8 cellular contexts compared by ENCODE assay signal in the genomic region with DNA sequence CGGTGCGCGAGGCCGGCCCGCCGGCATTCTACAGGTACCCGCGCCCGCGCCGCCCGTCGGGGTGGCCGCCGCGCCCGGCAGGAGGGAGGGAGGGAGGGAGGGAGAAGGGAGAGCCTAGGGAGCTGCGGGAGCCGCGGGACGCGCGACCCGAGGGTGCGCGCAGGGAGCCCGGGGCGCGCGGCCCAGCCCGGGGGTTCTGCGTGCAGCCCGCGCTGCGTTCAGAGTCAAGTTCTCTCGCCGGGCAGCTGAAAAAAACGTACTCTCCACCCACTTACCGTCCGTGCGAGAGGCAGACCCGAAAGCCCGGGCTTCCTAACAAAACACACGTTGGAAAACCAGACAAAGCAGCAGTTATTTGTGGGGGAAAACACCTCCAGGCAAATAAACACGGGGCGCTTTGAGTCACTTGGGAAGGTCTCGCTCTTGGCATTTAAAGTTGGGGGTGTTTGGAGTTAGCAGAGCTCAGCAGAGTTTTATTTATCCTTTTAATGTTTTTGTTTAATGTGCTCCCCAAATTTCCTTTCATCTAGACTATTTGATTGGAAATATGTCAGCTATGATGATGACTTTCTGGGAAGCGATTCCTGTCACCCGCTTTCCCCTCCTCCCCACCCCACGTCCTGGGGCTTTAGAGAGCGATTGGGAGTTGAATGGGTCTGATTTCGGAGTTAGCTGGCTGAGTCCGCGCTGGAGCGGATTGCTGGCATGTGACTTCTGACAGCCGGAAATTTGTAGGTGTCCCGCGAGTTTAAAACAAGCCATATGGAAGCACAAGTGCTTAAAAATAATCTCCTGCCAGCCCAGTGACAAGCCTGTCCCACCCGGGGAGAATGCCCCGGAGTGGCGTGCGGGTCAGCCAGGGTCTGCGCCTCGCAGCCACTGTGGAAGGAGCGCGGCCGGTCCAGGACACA. TPM values are rescaled to one million over a fixed set of nuclear protein-coding genes. Genes with fewer than 3 reads are reported as not detected.
DNase-seq lines count a peak whose midpoint lies in the region; ATAC-seq and TF ChIP-seq lines count a peak whose summit lies in the region.

No MANE protein-coding gene starts in this region.

- peak overlapping the region; percentile 65 for H3K4me3 ChIP-seq in BLaER1
- H3K4me3 ChIP-seq in HUES48 (ENCODE audit: low read depth, low read length): peak overlapping the region; percentile 56

- H3K9ac ChIP-seq in BLaER1 (no peak overlapping the region), HUES48 (ENCODE audit: low read depth, low read length) (no peak overlapping the region)

- H4K20me1 ChIP-seq in BLaER1: peaks cover 11% of the 10 kb centered on the region; the same call in 1 of the 2 replicates

- DNase-seq in endothelial cell (ENCODE audit: low spot score) (peak; percentile 26), nephron progenitor cell (peak; percentile 46), NCI-H1092 (lab: John Stamatoyannopoulos, UW) (no peak), SW480 (ENCODE audit: low spot score) (no peak)
- no peak for DNase-seq in T-helper 2 cell treated with Interferon-gamma antibody and Interleukin-4, amounts not matched to agents 5 μg/mL and 100 μg/mL, for 36 hours (ENCODE audit: low spot score)

- H3K9me3 ChIP-seq in BLaER1 (peaks cover 12% of the 10 kb centered on the region; the same call in 1 of the 2 replicates), HUES48 (ENCODE audit: control insufficient read depth, insufficient read depth, low read length) (no peaks in the 10 kb centered on the region)

- TF ChIP-seq CTCF in endothelial cell (IDR thresholded peaks at IDR 0.05; ENCODE audit: unreplicated experiment): no peak
- TF ChIP-seq CTCF in nephron progenitor cell (IDR thresholded peaks at IDR 0.05): no peak

- H3K27ac ChIP-seq in BLaER1 (no peak overlapping the region), HUES48 (ENCODE audit: low read depth, low read length) (no peak overlapping the region)

- H3K36me3 Mint-ChIP-seq in endothelial cell (ENCODE audit: low read depth, unreplicated experiment) (peaks cover 5% of the 10 kb centered on the region), nephron progenitor cell (ENCODE audit: low read depth) (no peaks in the 10 kb centered on the region)
- H3K36me3 Mint-ChIP-seq in T-helper 2 cell treated with Interferon-gamma antibody and Interleukin-4, amounts not matched to agents 5 μg/mL and 100 μg/mL, for 36 hours (ENCODE audit: low read depth): no peaks in the 10 kb centered on the region

- ATAC-seq in HG03025 (IDR thresholded peaks at IDR 0.05; ENCODE audit: low FRiP score, unreplicated experiment): no peak

- H3K4me3 Mint-ChIP-seq in endothelial cell (ENCODE audit: unreplicated experiment): peak overlapping the region; percentile 88
- H3K4me3 Mint-ChIP-seq in nephron progenitor cell: peak overlapping the region; percentile 81
- no peak overlapping the region for H3K4me3 Mint-ChIP-seq in T-helper 2 cell treated with Interferon-gamma antibody and Interleukin-4, amounts not matched to agents 5 μg/mL and 100 μg/mL, for 36 hours

- H3K36me3 ChIP-seq in BLaER1 (no peaks in the 10 kb centered on the region), HUES48 (ENCODE audit: control insufficient read depth, insufficient read depth, low read length) (no peaks in the 10 kb centered on the region)

- H3K4me2 ChIP-seq in BLaER1: peak overlapping the region; percentile 96

- H3K27ac Mint-ChIP-seq in endothelial cell (ENCODE audit: unreplicated experiment) (no peak overlapping the region), nephron progenitor cell (no peak overlapping the region)
- H3K27ac Mint-ChIP-seq in T-helper 2 cell treated with Interferon-gamma antibody and Interleukin-4, amounts not matched to agents 5 μg/mL and 100 μg/mL, for 36 hours: no peak overlapping the region

- H3K27me3 ChIP-seq in BLaER1 (peaks cover 41% of the 10 kb centered on the region), HUES48 (ENCODE audit: control insufficient read depth, insufficient read depth, low read length) (peaks cover 67% of the 10 kb centered on the region)

- H3K9me3 Mint-ChIP-seq in endothelial cell (ENCODE audit: unreplicated experiment): no peaks in the 10 kb centered on the region
- peaks cover 3% of the 10 kb centered on the region for H3K9me3 Mint-ChIP-seq in nephron progenitor cell
- H3K9me3 Mint-ChIP-seq in T-helper 2 cell treated with Interferon-gamma antibody and Interleukin-4, amounts not matched to agents 5 μg/mL and 100 μg/mL, for 36 hours: no peaks in the 10 kb centered on the region

- H3K27me3 Mint-ChIP-seq in endothelial cell (ENCODE audit: unreplicated experiment) (peaks cover 23% of the 10 kb centered on the region), nephron progenitor cell (ENCODE audit: low read depth, poor library complexity) (peaks cover 100% of the 10 kb centered on the region)
- peaks cover 66% of the 10 kb centered on the region for H3K27me3 Mint-ChIP-seq in T-helper 2 cell treated with Interferon-gamma antibody and Interleukin-4, amounts not matched to agents 5 μg/mL and 100 μg/mL, for 36 hours (ENCODE audit: low read depth)

- peaks cover 18% of the 10 kb centered on the region for H3K4me1 ChIP-seq in BLaER1
- peaks cover 7% of the 10 kb centered on the region; the same call in 1 of the 2 replicates for H3K4me1 ChIP-seq in HUES48 (ENCODE audit: control insufficient read depth, insufficient read depth, low read length)

- H3K4me1 Mint-ChIP-seq in endothelial cell (ENCODE audit: unreplicated experiment) (peaks cover 15% of the 10 kb centered on the region), nephron progenitor cell (peaks cover 18% of the 10 kb centered on the region)
- peaks cover 7% of the 10 kb centered on the region for H3K4me1 Mint-ChIP-seq in T-helper 2 cell treated with Interferon-gamma antibody and Interleukin-4, amounts not matched to agents 5 μg/mL and 100 μg/mL, for 36 hours (ENCODE audit: low read depth)

RNA-seq across cellular contexts. Expression of a gene that starts 1.1 kb away (rescaled TPM):
- 0.05 TPM for total RNA-seq in endothelial cell (ENCODE audit: unreplicated experiment)

Comparison
In these comparisons a context has a peak if more than half of its experiments do, and no peak if none do; other contexts are left out.
1. DNase-seq: peak in endothelial cell (single experiment) and nephron progenitor cell (single experiment); none in NCI-H1092 (single experiment), SW480 (single experiment) and T-helper 2 cell treated with Interferon-gamma antibody and Interleukin-4, amounts not matched to agents 5 μg/mL and 100 μg/mL, for 36 hours (single experiment).